Comparison of ENCODE assay signal across 23 cellular contexts in the genomic region with DNA sequence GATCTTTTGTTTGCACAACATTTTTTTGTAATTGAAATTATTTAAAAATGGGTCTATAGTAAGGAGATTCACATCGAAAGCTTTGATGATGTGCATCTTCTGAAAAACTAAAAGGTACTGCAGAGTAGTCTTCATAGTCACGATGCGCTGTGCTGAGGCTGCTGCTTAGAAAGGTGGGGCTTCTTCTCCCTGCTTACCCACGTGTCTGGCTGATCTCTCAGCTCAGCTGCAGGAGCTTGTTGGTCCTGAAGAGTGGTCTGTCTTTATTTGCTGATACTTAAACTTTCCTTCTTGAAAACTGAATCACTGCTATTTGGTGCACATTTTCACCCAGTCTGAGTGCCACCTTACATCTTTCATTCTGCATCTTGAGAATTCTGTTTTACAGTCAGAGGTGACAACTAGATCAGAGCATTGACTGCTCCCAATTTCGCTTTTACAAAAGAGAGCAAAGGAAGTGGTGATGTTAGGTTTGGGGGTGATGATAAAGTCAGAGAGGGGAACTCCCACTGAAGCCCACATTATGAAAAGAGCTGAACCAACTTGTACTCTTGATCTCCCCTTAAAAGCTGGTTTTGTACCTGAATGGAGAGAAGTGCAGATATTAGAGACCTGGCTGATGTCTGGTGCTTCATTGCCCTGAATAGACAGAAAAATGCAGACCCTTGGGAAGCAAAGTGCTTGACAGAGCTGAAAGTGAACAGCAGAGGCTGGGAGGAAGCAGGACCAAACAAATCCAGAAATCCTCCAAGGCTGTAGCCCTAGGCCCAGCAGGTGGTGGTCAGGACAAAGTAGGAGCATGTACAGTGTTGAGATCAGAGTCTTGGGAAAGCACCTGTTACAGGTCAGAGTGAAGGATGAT.
DNase-seq lines count a peak whose midpoint lies in the region; ATAC-seq, FAIRE-seq and TF ChIP-seq lines count a peak whose summit lies in the region.
"Had no signal": no experiment of that assay in that cellular context is flagged by ENCODE, and none has a peak within 500 bp of the region (broad histone marks: within the 10 kb centered on the region; RNA-seq: fewer than 3 reads in every experiment).

No MANE protein-coding gene starts in this region.

- no peaks in the 10 kb centered on the region for H3K36me3 ChIP-seq in GM06990 (ENCODE audit: control insufficient read depth, insufficient read depth, low read length)
- no peaks in the 10 kb centered on the region for H3K36me3 ChIP-seq in GM12878 (ENCODE audit: control insufficient read depth in 2 of 2, insufficient read depth in 2 of 2, low read length in 1 of 2)
- H3K36me3 ChIP-seq: BE2C, WERI-Rb-1 had no signal

- H3K4me3 ChIP-seq in GM06990 (replicated peaks; ENCODE audit: low read depth, low read length) (peak overlapping the region; percentile 0; the same call in 1 of the 2 replicates), GM12878 (no peak overlapping the region)
- H3K4me3 ChIP-seq: A549, K562, skin epidermis had no signal

- intact Hi-C loops in GM12878 (cut with micrococcal nuclease; ENCODE audit: unreplicated experiment): loop anchor here (1.0 to 5.0 kb wide), 3 partner anchors 36 to 308 kb away; no protein-coding TSS in a partner anchor

- SMC1A ChIA-PET in GM12878 (lab: Charles Lee; ENCODE audit: uncharacterized antibody, unreplicated experiment): interaction anchor here (0.5 to 6.8 kb wide), 40 partner anchors 9 to 766 kb away, joined by 3 to 173 read pairs (median 4); no protein-coding TSS in a partner anchor

- H3K9me3 ChIP-seq in GM12878 (replicated peaks; ENCODE audit: control insufficient read depth, insufficient read depth, low read length): no peaks in the 10 kb centered on the region; the same call in 2 of the 3 replicates
- H3K9me3 ChIP-seq: A549, BE2C had no signal

- RAD21 ChIA-PET in GM12878 (lab: Charles Lee; ENCODE audit: unreplicated experiment): interaction anchor here (0.7 to 6.4 kb wide), 33 partner anchors 9 to 573 kb away, joined by 3 to 172 read pairs (median 4); no protein-coding TSS in a partner anchor

- 0 out of 2 replicates have a peak overlapping the region, but pooled peaks have one; percentile 20 for H3K4me2 ChIP-seq in GM12878 (ENCODE audit: control insufficient read depth, insufficient read depth)
- H3K4me2 ChIP-seq: A549 had no signal

- H3K4me1 ChIP-seq in GM12878 (ENCODE audit: control insufficient read depth, insufficient read depth, low read length): no peaks in the 10 kb centered on the region; the same call in 1 of the 2 replicates
- H3K4me1 ChIP-seq: A549, BE2C had no signal

- no peak overlapping the region for H3K9ac ChIP-seq in GM12878 (ENCODE audit: control insufficient read depth, insufficient read depth, low read length)

- no peak for TF ChIP-seq RAD21 in GM12878 (IDR thresholded peaks at IDR 0.05; ENCODE audit: insufficient read depth, low read depth, low read length)

- no peaks in the 10 kb centered on the region for H3K27me3 ChIP-seq in GM06990 (replicated peaks; ENCODE audit: control insufficient read depth, insufficient read depth, low read length)
- no peaks in the 10 kb centered on the region for H3K27me3 ChIP-seq in GM12878 (replicated peaks in 1 of 2; ENCODE audit: control insufficient read depth in 2 of 2, insufficient read depth in 2 of 2, low read length in 1 of 2)
- H3K27me3 ChIP-seq: BE2C had no signal

- CTCF ChIA-PET in GM12878 (lab: Yijun Ruan, JAX): interaction anchor here (0.6 to 4.0 kb wide), 15 partner anchors 14 to 765 kb away, joined by 3 to 25 read pairs (median 4); no protein-coding TSS in a partner anchor

- no peak for FAIRE-seq in GM12878 (lab: Jason Lieb, UNC)
- FAIRE-seq: A549, K562 had no signal

- DNase-seq in GM06990 (ENCODE audit: extremely low read depth, insufficient read length) (peak; percentile 31), GM12878 (ENCODE audit: low read depth, low spot score) (peak; percentile 34), A172 (ENCODE audit: low spot score) (no peak), putamen (ENCODE audit: low spot score) (no peak), hippocampal formation (lab: John Stamatoyannopoulos, UW) (no peak)
- DNase-seq: activated CD4-positive, alpha-beta T cell treated with anti-CD3 and anti-CD28 coated beads, Interleukin-2, amount 50 U/mL, for 1 hour; activated effector memory CD4-positive, alpha-beta T cell treated with anti-CD3 and anti-CD28 coated beads, Interleukin-2, amount 50 U/mL, for 16 hours; BE2C; DMS153; HCEC 1CT; mesenchymal stem cell; MM.1S; NCI-H1417; NCI-H2107; NCI-H446; WERI-Rb-1 had no signal

- no peak overlapping the region for H2AFZ ChIP-seq in GM12878 (ENCODE audit: control insufficient read depth, low read depth, low read length)

- peak overlapping the region; percentile 20; the same call in 1 of the 2 replicates for H3K27ac ChIP-seq in GM12878 (ENCODE audit: control insufficient read depth, insufficient read depth)
- H3K27ac ChIP-seq: A549, skin epidermis, WERI-Rb-1 had no signal

- no peaks in the 10 kb centered on the region for H4K20me1 ChIP-seq in GM12878 (ENCODE audit: control insufficient read depth, insufficient read depth)

- H3K79me2 ChIP-seq in GM12878 (ENCODE audit: control insufficient read depth, insufficient read depth, low read length): no peaks in the 10 kb centered on the region

- in situ Hi-C loops in GM12878 (cut with MboI): loop anchor here (10.0 kb wide), 1 partner anchor 765 kb away; no protein-coding TSS in a partner anchor

- POLR2A ChIA-PET in GM12878 (lab: Charles Lee): interaction anchor here (0.6 to 3.1 kb wide), 10 partner anchors 9 to 762 kb away, joined by 3 to 27 read pairs (median 6); no protein-coding TSS in a partner anchor

- no peak for TF ChIP-seq POLR2A in GM12878 (IDR thresholded peaks at IDR 0.05; ENCODE audit: low read depth, low read length)

- ATAC-seq in GM18511 (IDR thresholded peaks at IDR 0.05; ENCODE audit: unreplicated experiment) (peak; percentile 47), GM21619 (IDR thresholded peaks at IDR 0.05; ENCODE audit: unreplicated experiment) (peak; percentile 42), GM12878 (peak; percentile 57), HG03175 (IDR thresholded peaks at IDR 0.05; ENCODE audit: unreplicated experiment) (no peak)
- ATAC-seq: A549, K562, Right ventricle myocardium inferior had no signal

- peak in 1 of 2 experiments; percentile 61; a peak in 1 of 4 replicates for TF ChIP-seq EP300 in GM12878 (IDR thresholded peaks at IDR 0.05; ENCODE audit: borderline replicate concordance in 1 of 2, control insufficient read depth in 1 of 2, low read depth in 2 of 2, low read length in 2 of 2)

- TF ChIP-seq CTCF in GM06990 (IDR thresholded peaks at IDR 0.05; ENCODE audit: insufficient read depth, low read length, poor library complexity, severe bottlenecking): no peak
- no peak for TF ChIP-seq CTCF in GM12878 (IDR thresholded peaks at IDR 0.05 in 2 of 3, conservative IDR thresholded peaks at IDR 0.05 in 1 of 3; ENCODE audit: control insufficient read depth in 2 of 3, extremely low read depth in 1 of 3, insufficient read depth in 1 of 3, low read depth in 3 of 3, low read length in 3 of 3)

- 3% methylated on average over 5 of the region's 5 CpGs for WGBS in GM12878 (ENCODE audit: insufficient coverage, insufficient replicate concordance, low lambda C conversion rate, missing lambda C conversion rate)

- BruUV-seq in GM12878 (replicated peaks; lab: Mats Ljungman, UMichigan): TSS peak; percentile 80

TF ChIP-seq in GM12878, 131 proteins besides CTCF, POLR2A, EP300 and RAD21 (continues in another document):
- TF ChIP-seq RELA (IDR thresholded peaks at IDR 0.05; ENCODE audit: borderline replicate concordance, partially characterized antibody) (no peak), HDAC2 (IDR thresholded peaks at IDR 0.05) (no peak), ZNF217 (IDR thresholded peaks at IDR 0.05) (no peak), SREBF2 (IDR thresholded peaks at IDR 0.05; ENCODE audit: low read length) (no peak), NRF1 (conservative IDR thresholded peaks at IDR 0.05; ENCODE audit: low read depth, low read length) (no peak), IRF4 (IDR thresholded peaks at IDR 0.05; ENCODE audit: low read depth, low read length) (no peak), PAX8 (IDR thresholded peaks at IDR 0.05) (no peak)
- TF ChIP-seq, protein P1, sequence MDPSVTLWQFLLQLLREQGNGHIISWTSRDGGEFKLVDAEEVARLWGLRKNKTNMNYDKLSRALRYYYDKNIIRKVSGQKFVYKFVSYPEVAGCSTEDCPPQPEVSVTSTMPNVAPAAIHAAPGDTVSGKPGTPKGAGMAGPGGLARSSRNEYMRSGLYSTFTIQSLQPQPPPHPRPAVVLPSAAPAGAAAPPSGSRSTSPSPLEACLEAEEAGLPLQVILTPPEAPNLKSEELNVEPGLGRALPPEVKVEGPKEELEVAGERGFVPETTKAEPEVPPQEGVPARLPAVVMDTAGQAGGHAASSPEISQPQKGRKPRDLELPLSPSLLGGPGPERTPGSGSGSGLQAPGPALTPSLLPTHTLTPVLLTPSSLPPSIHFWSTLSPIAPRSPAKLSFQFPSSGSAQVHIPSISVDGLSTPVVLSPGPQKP (IDR thresholded peaks at IDR 0.05; ENCODE audit: low read depth, low read length): no peak
- TF ChIP-seq, protein P2, sequence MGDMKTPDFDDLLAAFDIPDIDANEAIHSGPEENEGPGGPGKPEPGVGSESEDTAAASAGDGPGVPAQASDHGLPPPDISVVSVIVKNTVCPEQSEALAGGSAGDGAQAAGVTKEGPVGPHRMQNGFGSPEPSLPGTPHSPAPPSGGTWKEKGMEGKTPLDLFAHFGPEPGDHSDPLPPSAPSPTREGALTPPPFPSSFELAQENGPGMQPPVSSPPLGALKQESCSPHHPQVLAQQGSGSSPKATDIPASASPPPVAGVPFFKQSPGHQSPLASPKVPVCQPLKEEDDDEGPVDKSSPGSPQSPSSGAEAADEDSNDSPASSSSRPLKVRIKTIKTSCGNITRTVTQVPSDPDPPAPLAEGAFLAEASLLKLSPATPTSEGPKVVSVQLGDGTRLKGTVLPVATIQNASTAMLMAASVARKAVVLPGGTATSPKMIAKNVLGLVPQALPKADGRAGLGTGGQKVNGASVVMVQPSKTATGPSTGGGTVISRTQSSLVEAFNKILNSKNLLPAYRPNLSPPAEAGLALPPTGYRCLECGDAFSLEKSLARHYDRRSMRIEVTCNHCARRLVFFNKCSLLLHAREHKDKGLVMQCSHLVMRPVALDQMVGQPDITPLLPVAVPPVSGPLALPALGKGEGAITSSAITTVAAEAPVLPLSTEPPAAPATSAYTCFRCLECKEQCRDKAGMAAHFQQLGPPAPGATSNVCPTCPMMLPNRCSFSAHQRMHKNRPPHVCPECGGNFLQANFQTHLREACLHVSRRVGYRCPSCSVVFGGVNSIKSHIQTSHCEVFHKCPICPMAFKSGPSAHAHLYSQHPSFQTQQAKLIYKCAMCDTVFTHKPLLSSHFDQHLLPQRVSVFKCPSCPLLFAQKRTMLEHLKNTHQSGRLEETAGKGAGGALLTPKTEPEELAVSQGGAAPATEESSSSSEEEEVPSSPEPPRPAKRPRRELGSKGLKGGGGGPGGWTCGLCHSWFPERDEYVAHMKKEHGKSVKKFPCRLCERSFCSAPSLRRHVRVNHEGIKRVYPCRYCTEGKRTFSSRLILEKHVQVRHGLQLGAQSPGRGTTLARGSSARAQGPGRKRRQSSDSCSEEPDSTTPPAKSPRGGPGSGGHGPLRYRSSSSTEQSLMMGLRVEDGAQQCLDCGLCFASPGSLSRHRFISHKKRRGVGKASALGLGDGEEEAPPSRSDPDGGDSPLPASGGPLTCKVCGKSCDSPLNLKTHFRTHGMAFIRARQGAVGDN (IDR thresholded peaks at IDR 0.05): peak; percentile 38; the same call in 1 of the 2 replicates

Comparison
In these comparisons a context has a peak if more than half of its experiments do, and no peak if none do; other contexts are left out.
1. DNase-seq: peak in GM06990 (single experiment) and GM12878 (single experiment); none in A172 (single experiment), putamen (single experiment) and hippocampal formation (0 of 2).